Comparison of ENCODE assay signal across 24 cellular contexts in genomic region chr20:62581308-62581707, GRCh38.
DNase-seq lines count a peak whose midpoint lies in the region; ATAC-seq, FAIRE-seq and TF ChIP-seq lines count a peak whose summit lies in the region.
"Had no signal": no experiment of that assay in that cellular context is flagged by ENCODE, and none has a peak within 500 bp of the region (broad histone marks: within the 10 kb centered on the region; RNA-seq: fewer than 3 reads in every experiment).

No MANE protein-coding gene starts in this region.

- H3K4me1 ChIP-seq in A549 (peaks cover 7% of the 10 kb centered on the region; the same call in 1 of the 3 replicates), PC-3 (ENCODE audit: insufficient read depth, low read length) (no peaks in the 10 kb centered on the region)

- H3K9me3 Mint-ChIP-seq in stimulated activated memory B cell treated with anti-CD40 and anti-IgM and Interleukin-4, amounts not matched to agents 10 μg/mL and 1 μg/mL and 100 μg/mL, for 72 hours, result peaks cover 12% of the 10 kb centered on the region
- H3K9me3 Mint-ChIP-seq: CD8-positive, alpha-beta T cell; IgD-negative memory B cell had no signal

- no peak for FAIRE-seq in A549 (lab: Jason Lieb, UNC)
- FAIRE-seq: GM12878, GM19239, H54, HepG2 had no signal

- POLR2A ChIA-PET in A549 (lab: Yijun Ruan, JAX) (no interaction called here), PC-3 (lab: Charles Lee; ENCODE audit: unreplicated experiment) (no interaction called here)

- DNase-seq in Right ventricle myocardium inferior (ENCODE audit: missing footprints) (peak; percentile 21), cardiac septum (ENCODE audit: low spot score) (no peak), A549 (ENCODE audit: low read depth in 1 of 2, low spot score in 1 of 2) (no peak), PC-3 (no peak), SKM-1 (lab: John Stamatoyannopoulos, UW; ENCODE audit: unreplicated experiment) (no peak), COLO668 (lab: John Stamatoyannopoulos, UW; ENCODE audit: unreplicated experiment) (no peak)
- DNase-seq: CD8-positive, alpha-beta T cell; COR-L47; DMS 273 treated with DMSO at 0.1 percent for 48 hours; DMS53; DND-41; EL; GM23248; HCEC 1CT; KBM-7 had no signal

- ATAC-seq in Right ventricle myocardium inferior (no peak), A549 (no peak), PC-3 (no peak)
- peak; percentile 61 for ATAC-seq in stimulated activated memory B cell treated with anti-CD40 and anti-IgM and Interleukin-4, amounts not matched to agents 10 μg/mL and 1 μg/mL and 100 μg/mL, for 72 hours
- ATAC-seq: CD8-positive, alpha-beta T cell; GM12878 had no signal

- TF ChIP-seq CTCF in A549 (IDR thresholded peaks at IDR 0.05), result no peak
- no peak for TF ChIP-seq CTCF in PC-3 (conservative IDR thresholded peaks at IDR 0.05; ENCODE audit: low read depth, low read length)

- H3K4me3 Mint-ChIP-seq in stimulated activated memory B cell treated with anti-CD40 and anti-IgM and Interleukin-4, amounts not matched to agents 10 μg/mL and 1 μg/mL and 100 μg/mL, for 72 hours, result no peak overlapping the region
- H3K4me3 Mint-ChIP-seq: B cell; CD8-positive, alpha-beta T cell; IgD-negative memory B cell had no signal

- no peak overlapping the region for H3K27ac Mint-ChIP-seq in stimulated activated memory B cell treated with anti-CD40 and anti-IgM and Interleukin-4, amounts not matched to agents 10 μg/mL and 1 μg/mL and 100 μg/mL, for 72 hours
- H3K27ac Mint-ChIP-seq: B cell; CD8-positive, alpha-beta T cell; IgD-negative memory B cell had no signal

- no peak for TF ChIP-seq POLR2A in A549 (IDR thresholded peaks at IDR 0.05; ENCODE audit: low read length)

- BruUV-seq in PC-3 (replicated peaks; lab: Mats Ljungman, UMichigan), result no TSS peak

- TF ChIP-seq EP300 in A549 (IDR thresholded peaks at IDR 0.05), result no peak

- peaks cover 59% of the 10 kb centered on the region for H3K27me3 ChIP-seq in PC-3 (ENCODE audit: low read length)

- H3K9ac ChIP-seq in PC-3 (ENCODE audit: low read length), result no peak overlapping the region
- H3K9ac ChIP-seq: BLaER1 treated with 17β-estradiol and CSF1 and Interleukin-3, amounts not matched to agents 10 nM and 100 nM; GM23248 had no signal

- H3K36me3 Mint-ChIP-seq in stimulated activated memory B cell treated with anti-CD40 and anti-IgM and Interleukin-4, amounts not matched to agents 10 μg/mL and 1 μg/mL and 100 μg/mL, for 72 hours, result no peaks in the 10 kb centered on the region
- H3K36me3 Mint-ChIP-seq: CD8-positive, alpha-beta T cell had no signal

- H3K9me3 ChIP-seq in A549, result no peaks in the 10 kb centered on the region
- H3K9me3 ChIP-seq in PC-3 (ENCODE audit: low read length), result no peaks in the 10 kb centered on the region
- H3K9me3 ChIP-seq: BLaER1 treated with 17β-estradiol and CSF1 and Interleukin-3, amounts not matched to agents 10 nM and 100 nM had no signal

- no peaks in the 10 kb centered on the region for H3F3A ChIP-seq in PC-3 (ENCODE audit: low read length, unreplicated experiment)

- H3K36me3 ChIP-seq in PC-3 (ENCODE audit: low read depth, low read length), result no peaks in the 10 kb centered on the region
- H3K36me3 ChIP-seq: BLaER1 treated with 17β-estradiol and CSF1 and Interleukin-3, amounts not matched to agents 10 nM and 100 nM had no signal

- no peaks in the 10 kb centered on the region for H4K20me1 ChIP-seq in PC-3 (ENCODE audit: low read length)

- CTCF ChIA-PET in A549 (lab: Yijun Ruan, JAX) (interaction anchor here (1.0 to 2.0 kb wide), 3 partner anchors 10 to 28 kb away, joined by 3 to 6 read pairs (median 4); no protein-coding TSS in a partner anchor), PC-3 (lab: Charles Lee) (no interaction called here)

- no peaks in the 10 kb centered on the region for H3K79me2 ChIP-seq in PC-3 (ENCODE audit: low read length)

- H2AFZ ChIP-seq in PC-3 (ENCODE audit: low read length), result no peak overlapping the region
- H2AFZ ChIP-seq: GM23248 had no signal

- intact Hi-C loops in Right ventricle myocardium inferior (cut with DNase I) (no loop called here), cardiac septum (cut with DNase I) (loop anchor here (5.0 kb wide), 1 partner anchor 69 kb away; no protein-coding TSS in a partner anchor), PC-3 (cut with micrococcal nuclease) (no loop called here)

- H3K4me3 ChIP-seq in A549, result no peak overlapping the region
- 0 out of 2 replicates have a peak overlapping the region, but pooled peaks have one; percentile 46 for H3K4me3 ChIP-seq in PC-3 (ENCODE audit: low read length)
- H3K4me3 ChIP-seq: BLaER1 treated with 17β-estradiol and CSF1 and Interleukin-3, amounts not matched to agents 10 nM and 100 nM; GM12878; GM23248 had no signal

- no peak for TF ChIP-seq RAD21 in A549 (conservative IDR thresholded peaks at IDR 0.05 in 1 of 2, IDR thresholded peaks at IDR 0.05 in 1 of 2)

- peaks cover 82% of the 10 kb centered on the region for H3K27me3 Mint-ChIP-seq in stimulated activated memory B cell treated with anti-CD40 and anti-IgM and Interleukin-4, amounts not matched to agents 10 μg/mL and 1 μg/mL and 100 μg/mL, for 72 hours

- no peaks in the 10 kb centered on the region for H3K9me2 ChIP-seq in PC-3 (replicated peaks; ENCODE audit: low read length)

- H3K4me1 Mint-ChIP-seq in stimulated activated memory B cell treated with anti-CD40 and anti-IgM and Interleukin-4, amounts not matched to agents 10 μg/mL and 1 μg/mL and 100 μg/mL, for 72 hours, result peaks cover 22% of the 10 kb centered on the region

- H3K27ac ChIP-seq in A549, result no peak overlapping the region
- H3K27ac ChIP-seq in PC-3 (ENCODE audit: low read length), result no peak overlapping the region
- H3K27ac ChIP-seq: 22Rv1; BLaER1 treated with 17β-estradiol and CSF1 and Interleukin-3, amounts not matched to agents 10 nM and 100 nM; GM23248 had no signal

- 0% methylated on average over 1 of the region's 23 CpGs for WGBS in A549 (ENCODE audit: missing lambda C conversion rate)

- peak overlapping the region; percentile 50 for H3K4me2 ChIP-seq in A549
- peak overlapping the region; percentile 70 for H3K4me2 ChIP-seq in PC-3 (ENCODE audit: low read length)
- H3K4me2 ChIP-seq: BLaER1 treated with 17β-estradiol and CSF1 and Interleukin-3, amounts not matched to agents 10 nM and 100 nM had no signal

TF ChIP-seq in A549, 52 proteins besides CTCF, POLR2A, EP300 and RAD21:
- TF ChIP-seq FOXS1 (CRISPR knock-in tag; IDR thresholded peaks at IDR 0.05) (no peak), BCL3 (IDR thresholded peaks at IDR 0.05) (no peak), RCOR1 (IDR thresholded peaks at IDR 0.05; ENCODE audit: low read depth, low read length) (no peak), NFE2L2 (conservative IDR thresholded peaks at IDR 0.05; ENCODE audit: low read length) (no peak), NPAS2 (CRISPR knock-in tag; IDR thresholded peaks at IDR 0.05; ENCODE audit: borderline replicate concordance) (no peak), CHD4 (IDR thresholded peaks at IDR 0.05; ENCODE audit: borderline replicate concordance) (no peak), USF2 (IDR thresholded peaks at IDR 0.05) (no peak)
TF ChIP-seq in A549: peak in this region for 0.
